In the genomic region with DNA sequence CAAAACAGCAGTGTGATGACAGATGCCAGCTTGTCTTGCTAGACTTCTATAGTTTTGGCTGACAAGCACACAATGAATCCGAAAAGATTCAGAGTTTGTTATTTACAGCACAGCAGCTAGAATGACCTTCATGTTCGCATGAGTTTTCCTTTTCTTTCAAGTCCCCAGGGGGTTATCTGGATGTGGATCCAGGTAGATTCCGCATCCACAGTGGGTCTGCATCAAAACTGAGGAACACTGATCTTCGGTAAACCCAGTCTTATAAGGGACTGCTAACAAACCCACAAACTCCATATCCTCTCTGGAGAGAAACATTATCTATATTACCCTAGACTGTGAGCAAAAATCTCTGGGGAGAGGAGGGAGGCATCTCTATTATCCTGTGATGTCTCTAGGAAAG, we compare ENCODE assay signal across 14 cellular contexts.
A peak's percentile ranks its signal among the peaks of the same experiment; 100 is the strongest.
DNase-seq lines count a peak whose midpoint lies in the region; ATAC-seq and TF ChIP-seq lines count a peak whose summit lies in the region.
"Had no signal": no experiment of that assay in that cellular context is flagged by ENCODE, and none has a peak within 500 bp of the region (broad histone marks: within the 10 kb centered on the region; RNA-seq: fewer than 3 reads in every experiment).

No MANE protein-coding gene starts in this region.

- no peaks in the 10 kb centered on the region for H3K36me3 ChIP-seq in HUES48 (ENCODE audit: control insufficient read depth, insufficient read depth, low read length)
- no peaks in the 10 kb centered on the region for H3K36me3 ChIP-seq in neural cell (ENCODE audit: insufficient read depth, low read length)
- H3K36me3 ChIP-seq: BLaER1 treated with 17β-estradiol and CSF1 and Interleukin-3, amounts not matched to agents 10 nM and 100 nM had no signal

- no peak overlapping the region for H3K4me2 ChIP-seq in neural cell (ENCODE audit: low read length)
- H3K4me2 ChIP-seq: BLaER1 treated with 17β-estradiol and CSF1 and Interleukin-3, amounts not matched to agents 10 nM and 100 nM had no signal

- H3K4me1 Mint-ChIP-seq in glutamatergic neuron (ENCODE audit: low read depth, unreplicated experiment) = peaks cover 4% of the 10 kb centered on the region
- H3K4me1 Mint-ChIP-seq: CD4-positive, CD25-positive, alpha-beta regulatory T cell; IgD-negative memory B cell had no signal

- no peaks in the 10 kb centered on the region for H3K9me3 Mint-ChIP-seq in glutamatergic neuron (ENCODE audit: unreplicated experiment)

- no peaks in the 10 kb centered on the region for H3K27me3 Mint-ChIP-seq in glutamatergic neuron (ENCODE audit: unreplicated experiment)
- H3K27me3 Mint-ChIP-seq: IgD-negative memory B cell had no signal

- H3K36me3 Mint-ChIP-seq in glutamatergic neuron (ENCODE audit: unreplicated experiment) = no peaks in the 10 kb centered on the region
- H3K36me3 Mint-ChIP-seq: CD4-positive, CD25-positive, alpha-beta regulatory T cell; IgD-negative memory B cell had no signal

- H3F3A ChIP-seq in neural cell (ENCODE audit: insufficient read depth, low read length, poor library complexity, severe bottlenecking) = no peaks in the 10 kb centered on the region

- H3K27me3 ChIP-seq in HUES48 (ENCODE audit: control insufficient read depth, insufficient read depth, low read length) (no peaks in the 10 kb centered on the region), neural cell (ENCODE audit: insufficient read depth, low read depth, low read length) (no peaks in the 10 kb centered on the region)
- H3K27me3 ChIP-seq: BLaER1 treated with 17β-estradiol and CSF1 and Interleukin-3, amounts not matched to agents 10 nM and 100 nM had no signal

- H3K4me3 ChIP-seq in HUES48 (ENCODE audit: low read depth, low read length) = no peak overlapping the region
- peak overlapping the region; percentile 34 for H3K4me3 ChIP-seq in neural cell (ENCODE audit: low read length)
- H3K4me3 ChIP-seq: BLaER1 treated with 17β-estradiol and CSF1 and Interleukin-3, amounts not matched to agents 10 nM and 100 nM had no signal

- H3K4me1 ChIP-seq in HUES48 (ENCODE audit: control insufficient read depth, insufficient read depth, low read length) = peaks cover 13% of the 10 kb centered on the region
- H3K4me1 ChIP-seq: BLaER1 treated with 17β-estradiol and CSF1 and Interleukin-3, amounts not matched to agents 10 nM and 100 nM had no signal

- DNase-seq in glutamatergic neuron = no peak
- no peak for DNase-seq in NCI-H146 (lab: John Stamatoyannopoulos, UW)
- no peak for DNase-seq in activated gamma-delta T cell (lab: John Stamatoyannopoulos, UW)
- DNase-seq: ACHN; CD4-positive, CD25-positive, alpha-beta regulatory T cell; DMS53; GF-D8; HCEC 1CT had no signal

- no peak overlapping the region for H3K9ac ChIP-seq in HUES48 (ENCODE audit: low read depth, low read length)
- peak overlapping the region; percentile 3 for H3K9ac ChIP-seq in neural cell (ENCODE audit: low read length)
- H3K9ac ChIP-seq: BLaER1 treated with 17β-estradiol and CSF1 and Interleukin-3, amounts not matched to agents 10 nM and 100 nM had no signal

- H3K27ac Mint-ChIP-seq in glutamatergic neuron (ENCODE audit: unreplicated experiment) = peak overlapping the region; percentile 23
- H3K27ac Mint-ChIP-seq: CD4-positive, CD25-positive, alpha-beta regulatory T cell; IgD-negative memory B cell had no signal

- no peaks in the 10 kb centered on the region for H4K20me1 ChIP-seq in neural cell (ENCODE audit: insufficient read depth)
- H4K20me1 ChIP-seq: BLaER1 treated with 17β-estradiol and CSF1 and Interleukin-3, amounts not matched to agents 10 nM and 100 nM had no signal

- H3K27ac ChIP-seq in HUES48 (ENCODE audit: low read depth, low read length) (peak overlapping the region; percentile 24), neural cell (ENCODE audit: low read length) (peak overlapping the region; percentile 71)
- H3K27ac ChIP-seq: BLaER1 treated with 17β-estradiol and CSF1 and Interleukin-3, amounts not matched to agents 10 nM and 100 nM had no signal

- H2AFZ ChIP-seq in neural cell (ENCODE audit: low read depth, low read length) = no peak overlapping the region

- TF ChIP-seq EP300 in neural cell (conservative IDR thresholded peaks at IDR 0.05; ENCODE audit: poor library complexity, severe bottlenecking) = no peak

- H3K79me2 ChIP-seq in neural cell (replicated peaks; ENCODE audit: insufficient read depth, low read length) = no peaks in the 10 kb centered on the region

- TF ChIP-seq RAD21 in neural cell (conservative IDR thresholded peaks at IDR 0.05) = no peak

- TF ChIP-seq CTCF in glutamatergic neuron (IDR thresholded peaks at IDR 0.05; ENCODE audit: partially characterized antibody, unreplicated experiment) (no peak), neural cell (IDR thresholded peaks at IDR 0.05; ENCODE audit: poor library complexity, severe bottlenecking) (no peak)

- no peaks in the 10 kb centered on the region for H3K9me3 ChIP-seq in HUES48 (ENCODE audit: control insufficient read depth, insufficient read depth, low read length)
- H3K9me3 ChIP-seq in neural cell (ENCODE audit: low read length) = no peaks in the 10 kb centered on the region
- H3K9me3 ChIP-seq: BLaER1 treated with 17β-estradiol and CSF1 and Interleukin-3, amounts not matched to agents 10 nM and 100 nM had no signal

- no peak overlapping the region for H3K4me3 Mint-ChIP-seq in glutamatergic neuron (ENCODE audit: unreplicated experiment)
- H3K4me3 Mint-ChIP-seq: CD4-positive, CD25-positive, alpha-beta regulatory T cell; IgD-negative memory B cell had no signal

- no peaks in the 10 kb centered on the region for H3K9me2 ChIP-seq in neural cell (ENCODE audit: insufficient read depth, low read length)

- no peak for ATAC-seq in HG03460 (IDR thresholded peaks at IDR 0.05; ENCODE audit: unreplicated experiment)
- ATAC-seq in HG03520 (IDR thresholded peaks at IDR 0.05; ENCODE audit: unreplicated experiment) = no peak

TF ChIP-seq in neural cell, 6 proteins besides CTCF, POLR2A, EP300 and RAD21:
- TF ChIP-seq EZH2 (IDR thresholded peaks at IDR 0.05; ENCODE audit: borderline replicate concordance, insufficient read depth, low read length, poor library complexity, severe bottlenecking) (no peak), MXI1 (conservative IDR thresholded peaks at IDR 0.05; ENCODE audit: poor library complexity, severe bottlenecking) (no peak), TAF1 (IDR thresholded peaks at IDR 0.05; ENCODE audit: low read depth) (no peak), SMC3 (conservative IDR thresholded peaks at IDR 0.05; ENCODE audit: poor library complexity) (no peak)
- TF ChIP-seq, protein P1, sequence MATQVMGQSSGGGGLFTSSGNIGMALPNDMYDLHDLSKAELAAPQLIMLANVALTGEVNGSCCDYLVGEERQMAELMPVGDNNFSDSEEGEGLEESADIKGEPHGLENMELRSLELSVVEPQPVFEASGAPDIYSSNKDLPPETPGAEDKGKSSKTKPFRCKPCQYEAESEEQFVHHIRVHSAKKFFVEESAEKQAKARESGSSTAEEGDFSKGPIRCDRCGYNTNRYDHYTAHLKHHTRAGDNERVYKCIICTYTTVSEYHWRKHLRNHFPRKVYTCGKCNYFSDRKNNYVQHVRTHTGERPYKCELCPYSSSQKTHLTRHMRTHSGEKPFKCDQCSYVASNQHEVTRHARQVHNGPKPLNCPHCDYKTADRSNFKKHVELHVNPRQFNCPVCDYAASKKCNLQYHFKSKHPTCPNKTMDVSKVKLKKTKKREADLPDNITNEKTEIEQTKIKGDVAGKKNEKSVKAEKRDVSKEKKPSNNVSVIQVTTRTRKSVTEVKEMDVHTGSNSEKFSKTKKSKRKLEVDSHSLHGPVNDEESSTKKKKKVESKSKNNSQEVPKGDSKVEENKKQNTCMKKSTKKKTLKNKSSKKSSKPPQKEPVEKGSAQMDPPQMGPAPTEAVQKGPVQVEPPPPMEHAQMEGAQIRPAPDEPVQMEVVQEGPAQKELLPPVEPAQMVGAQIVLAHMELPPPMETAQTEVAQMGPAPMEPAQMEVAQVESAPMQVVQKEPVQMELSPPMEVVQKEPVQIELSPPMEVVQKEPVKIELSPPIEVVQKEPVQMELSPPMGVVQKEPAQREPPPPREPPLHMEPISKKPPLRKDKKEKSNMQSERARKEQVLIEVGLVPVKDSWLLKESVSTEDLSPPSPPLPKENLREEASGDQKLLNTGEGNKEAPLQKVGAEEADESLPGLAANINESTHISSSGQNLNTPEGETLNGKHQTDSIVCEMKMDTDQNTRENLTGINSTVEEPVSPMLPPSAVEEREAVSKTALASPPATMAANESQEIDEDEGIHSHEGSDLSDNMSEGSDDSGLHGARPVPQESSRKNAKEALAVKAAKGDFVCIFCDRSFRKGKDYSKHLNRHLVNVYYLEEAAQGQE (IDR thresholded peaks at IDR 0.05; ENCODE audit: borderline replicate concordance) = no peak
